22 cellular contexts compared by ENCODE assay signal in the genomic region with DNA sequence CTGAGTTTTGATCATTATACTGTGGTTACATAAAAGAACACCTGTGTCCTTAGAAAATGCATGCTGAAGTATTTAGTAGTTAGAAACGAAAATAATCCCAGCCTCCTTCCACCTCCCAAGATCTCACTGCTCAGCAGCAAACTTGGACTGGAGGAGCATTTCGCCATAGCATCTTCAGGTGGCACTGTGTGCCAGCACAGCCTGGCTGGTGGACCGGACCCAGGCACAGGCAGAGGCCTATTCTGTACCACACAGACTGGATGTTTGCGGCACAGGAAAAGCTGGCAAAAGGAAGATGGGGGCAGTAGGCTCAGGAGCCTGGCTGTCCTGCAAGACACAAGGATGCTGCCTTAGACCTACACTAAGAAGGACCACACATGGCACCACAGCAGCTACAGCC. TPM values are rescaled to one million over a fixed set of nuclear protein-coding genes. Genes with fewer than 3 reads are reported as not detected.
DNase-seq lines count a peak whose midpoint lies in the region; ATAC-seq and TF ChIP-seq lines count a peak whose summit lies in the region.
"Had no signal": no experiment of that assay in that cellular context is flagged by ENCODE, and none has a peak within 500 bp of the region (broad histone marks: within the 10 kb centered on the region; RNA-seq: fewer than 3 reads in every experiment).

No MANE protein-coding gene starts in this region.

- no peak overlapping the region for H3K27ac Mint-ChIP-seq in natural killer cell
- no peak overlapping the region for H3K27ac Mint-ChIP-seq in activated CD4-positive, alpha-beta T cell treated with anti-CD3 and anti-CD28 coated beads for 36 hours
- H3K27ac Mint-ChIP-seq: B cell; CD4-positive, CD25-positive, alpha-beta regulatory T cell; CD8-positive, alpha-beta T cell; H9 had no signal

- POLR2A ChIA-PET in AG04450 (lab: Yijun Ruan, JAX) = no interaction called here
- POLR2A ChIA-PET in activated CD4-positive, alpha-beta T cell treated with anti-CD3 and anti-CD28 coated beads for 36 hours (lab: Charles Lee) = no interaction called here

- peaks cover 0 to 14% (median 10%) of the 10 kb centered on the region in 4 donors for H3K4me1 ChIP-seq in sigmoid colon
- H3K4me1 ChIP-seq: Caco-2 had no signal

- in situ Hi-C loops in G401 (cut with HindIII; ENCODE audit: low sequenced_read_pairs) = no loop called here

- no peak overlapping the region for H3K4me3 ChIP-seq in AG04450 (ENCODE audit: low read depth, low read length)
- no peak overlapping the region for H3K4me3 ChIP-seq in sigmoid colon
- H3K4me3 ChIP-seq: BLaER1, GM12878, GM23248 had no signal

- intact Hi-C loops in sigmoid colon (cut with DNase I) (no loop called here), natural killer cell (cut with micrococcal nuclease) (no loop called here)
- intact Hi-C loops in activated CD4-positive, alpha-beta T cell treated with anti-CD3 and anti-CD28 coated beads for 36 hours (cut with DNase I, micrococcal nuclease) = no loop called here

- H3K4me1 Mint-ChIP-seq in natural killer cell = peaks cover 20 to 23% of the 10 kb centered on the region in 2 donors
- H3K4me1 Mint-ChIP-seq in activated CD4-positive, alpha-beta T cell treated with anti-CD3 and anti-CD28 coated beads for 36 hours = peaks cover 25% of the 10 kb centered on the region
- H3K4me1 Mint-ChIP-seq: H9 had no signal

- CTCF ChIA-PET in AG04450 (lab: Charles Lee) = no interaction called here
- CTCF ChIA-PET in activated CD4-positive, alpha-beta T cell treated with anti-CD3 and anti-CD28 coated beads for 36 hours (lab: Charles Lee) = no interaction called here

- ATAC-seq in natural killer cell = no peak
- no peak for ATAC-seq in activated CD4-positive, alpha-beta T cell treated with anti-CD3 and anti-CD28 coated beads for 36 hours
- ATAC-seq: CD8-positive, alpha-beta T cell; GM12878; HCT116 had no signal

- no peak for DNase-seq in AG04450 (ENCODE audit: low read depth, low spot score)
- peak; percentile 78 for DNase-seq in G401 (ENCODE audit: low spot score)
- DNase-seq in cerebellar cortex (ENCODE audit: low spot score) = peak; percentile 70
- DNase-seq in islet precursor cell = peak; percentile 31
- DNase-seq in NCI-H748 (lab: John Stamatoyannopoulos, UW; ENCODE audit: unreplicated experiment) = no peak
- DNase-seq in sigmoid colon = no peak
- DNase-seq in natural killer cell = no peak
- DNase-seq in activated CD4-positive, alpha-beta T cell treated with anti-CD3 and anti-CD28 coated beads for 36 hours = no peak
- DNase-seq: Caco-2; CD4-positive, CD25-positive, alpha-beta regulatory T cell; CD8-positive, alpha-beta T cell; DMS153; DND-41; GDM1; GM23248; H9 had no signal

- no peaks in the 10 kb centered on the region for H3K27me3 Mint-ChIP-seq in natural killer cell (ENCODE audit: low read depth in 2 of 2)
- H3K27me3 Mint-ChIP-seq in activated CD4-positive, alpha-beta T cell treated with anti-CD3 and anti-CD28 coated beads for 36 hours = no peaks in the 10 kb centered on the region
- H3K27me3 Mint-ChIP-seq: B cell; CD4-positive, CD25-positive, alpha-beta regulatory T cell had no signal

- H3K9me3 ChIP-seq in AG04450 (ENCODE audit: control insufficient read depth, insufficient read depth, low read length) (no peaks in the 10 kb centered on the region), sigmoid colon (no peaks in the 10 kb centered on the region)
- H3K9me3 ChIP-seq: Caco-2 had no signal

- no peak for TF ChIP-seq POLR2A in sigmoid colon (IDR thresholded peaks at IDR 0.05)

- no peak overlapping the region for H3K4me3 Mint-ChIP-seq in natural killer cell
- no peak overlapping the region for H3K4me3 Mint-ChIP-seq in activated CD4-positive, alpha-beta T cell treated with anti-CD3 and anti-CD28 coated beads for 36 hours
- H3K4me3 Mint-ChIP-seq: B cell; CD4-positive, CD25-positive, alpha-beta regulatory T cell; CD8-positive, alpha-beta T cell; H9 had no signal

- no peaks in the 10 kb centered on the region for H3K9me3 Mint-ChIP-seq in natural killer cell
- no peaks in the 10 kb centered on the region for H3K9me3 Mint-ChIP-seq in activated CD4-positive, alpha-beta T cell treated with anti-CD3 and anti-CD28 coated beads for 36 hours (ENCODE audit: low read depth)
- H3K9me3 Mint-ChIP-seq: CD8-positive, alpha-beta T cell; H9 had no signal

- H3K36me3 Mint-ChIP-seq in natural killer cell = peaks cover 13% of the 10 kb centered on the region
- peaks cover 4% of the 10 kb centered on the region for H3K36me3 Mint-ChIP-seq in activated CD4-positive, alpha-beta T cell treated with anti-CD3 and anti-CD28 coated beads for 36 hours (ENCODE audit: low read depth)

- TF ChIP-seq CTCF in AG04450 (IDR thresholded peaks at IDR 0.05; ENCODE audit: low read depth, low read length) (no peak), sigmoid colon (IDR thresholded peaks at IDR 0.05) (no peak), natural killer cell (IDR thresholded peaks at IDR 0.05) (no peak)

- no peaks in the 10 kb centered on the region for H3K27me3 ChIP-seq in AG04450 (ENCODE audit: control insufficient read depth, insufficient read depth, low read length)
- H3K27me3 ChIP-seq in sigmoid colon = no peaks in the 10 kb centered on the region
- H3K27me3 ChIP-seq: BLaER1 had no signal

- 93 to 94% methylated on average over 4 of the region's 4 CpGs for WGBS in sigmoid colon, 2 donors

- no peak for TF ChIP-seq EP300 in sigmoid colon (IDR thresholded peaks at IDR 0.05)

- peak overlapping the region; percentile 21 for H3K27ac ChIP-seq in AG04450 (ENCODE audit: low read depth, low read length)
- H3K27ac ChIP-seq in sigmoid colon = no peak overlapping the region
- H3K27ac ChIP-seq: BLaER1, C4-2B, GM23248 had no signal

- H3K36me3 ChIP-seq in sigmoid colon = peaks cover 0 to 9% (median 4%) of the 10 kb centered on the region in 4 donors

RNA-seq across cellular contexts. Expression of gene STIMATE, which starts 10.2 kb away (rescaled TPM):
- 10.0 and 12.5 TPM in 2 replicates for polyA plus RNA-seq in AG04450 (2011; rRNA removed)
- polyA minus RNA-seq in AG04450 (2011; rRNA and poly(A)+ RNA removed) = 12.2 and 15.1 TPM in 2 replicates
- total RNA-seq in G401 (2014; rRNA removed; shearing (Covaris generic)) = 6.4 and 8.9 TPM in 2 replicates
- total RNA-seq in sigmoid colon = 10 to 100 TPM; 11.5 to 19.5 (median 14.7) TPM
- polyA plus RNA-seq in sigmoid colon = 1 to 10 TPM; 2.5 to 7.7 (median 4.8) TPM
- 10 to 100 TPM; 24.6 to 35.0 (median 33.1) TPM for total RNA-seq in natural killer cell
- total RNA-seq in activated CD4-positive, alpha-beta T cell treated with anti-CD3 and anti-CD28 coated beads for 36 hours = 10 to 100 TPM; 12.0 to 17.1 TPM

RNA-seq across cellular contexts. Expression of gene MUSTN1, which starts 52.3 kb away (rescaled TPM):
- polyA plus RNA-seq in AG04450 (2011; rRNA removed) (not detected in 2 replicates), sigmoid colon (10 to 100 TPM in 1 of 3 donors, 1 to 10 TPM in 1, not detected in 1; 7.2 to 11.1 TPM)
- not detected in 2 replicates for polyA minus RNA-seq in AG04450 (2011; rRNA and poly(A)+ RNA removed)
- total RNA-seq in G401 (2014; rRNA removed; shearing (Covaris generic)) = not detected in 2 replicates
- total RNA-seq in sigmoid colon (10 to 100 TPM in 1 of 4 donors, 1 to 10 TPM in 3; 4.2 to 12.7 (median 6.9) TPM), natural killer cell (1 to 10 TPM; 5.3 to 7.7 (median 6.8) TPM)
- 1 to 10 TPM in 1 of 2 experiments, not detected in 1; 2.8 TPM for total RNA-seq in activated CD4-positive, alpha-beta T cell treated with anti-CD3 and anti-CD28 coated beads for 36 hours
- total RNA-seq: A673, GM23248 had no signal
- polyA plus RNA-seq: GM23248 had no signal

RNA-seq across cellular contexts. Expression of gene ITIH4, which starts 56.7 kb away (rescaled TPM):
- polyA plus RNA-seq in AG04450 (2011; rRNA removed) = 0.63 and 0.64 TPM in 2 replicates
- 0.55 TPM in 1 of 2 replicates, not detected in the other for polyA minus RNA-seq in AG04450 (2011; rRNA and poly(A)+ RNA removed)
- 0.18 and 0.68 TPM in 2 replicates for total RNA-seq in G401 (2014; rRNA removed; shearing (Covaris generic))
- total RNA-seq in sigmoid colon = 10 to 100 TPM in 1 of 4 donors, 1 to 10 TPM in 3; 2.5 to 12.2 (median 6.7) TPM
- 1 to 10 TPM in 1 of 3 donors, not detected in 2; 5.4 TPM for polyA plus RNA-seq in sigmoid colon
- 10 to 100 TPM; 28.2 to 33.0 (median 32.8) TPM for total RNA-seq in natural killer cell
- total RNA-seq in activated CD4-positive, alpha-beta T cell treated with anti-CD3 and anti-CD28 coated beads for 36 hours = 1 to 10 TPM; 4.0 to 6.5 TPM
- polyA plus RNA-seq: GM23248 had no signal

Comparison
In these comparisons a context has a peak if more than half of its experiments do, and no peak if none do; other contexts are left out.
1. DNase-seq: peak in G401 (single experiment), cerebellar cortex (single experiment) and islet precursor cell (single experiment); none in AG04450 (single experiment), NCI-H748 (single experiment), sigmoid colon (single experiment), natural killer cell (single experiment) and activated CD4-positive, alpha-beta T cell treated with anti-CD3 and anti-CD28 coated beads for 36 hours (single experiment).